Comparison of ENCODE assay signal across 10 cellular contexts in the genomic region with DNA sequence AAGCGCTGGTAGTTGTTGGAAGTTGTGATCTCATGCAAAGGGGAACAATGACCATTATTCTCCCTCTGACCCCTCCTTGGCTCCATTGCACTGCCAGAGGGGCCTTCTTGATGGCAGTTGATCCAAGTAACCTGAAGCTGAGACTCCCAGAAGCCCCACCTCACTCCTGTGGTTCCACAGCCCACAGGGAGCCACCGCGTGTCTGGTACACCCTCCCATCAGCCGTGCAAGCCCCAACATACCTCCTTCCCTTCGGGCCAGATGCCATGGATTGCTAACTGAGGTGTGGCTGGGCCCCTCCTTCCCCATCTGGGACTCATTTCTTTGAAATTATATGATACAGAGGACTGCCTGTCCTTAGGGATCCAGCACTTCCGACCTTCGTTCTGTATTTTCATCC. TPM values are rescaled to one million over a fixed set of nuclear protein-coding genes. Genes with fewer than 3 reads are reported as not detected.
A peak's percentile ranks its signal among the peaks of the same experiment; 100 is the strongest.
DNase-seq lines count a peak whose midpoint lies in the region; ATAC-seq, FAIRE-seq and TF ChIP-seq lines count a peak whose summit lies in the region.
"Had no signal": no experiment of that assay in that cellular context is flagged by ENCODE, and none has a peak within 500 bp of the region (broad histone marks: within the 10 kb centered on the region; RNA-seq: fewer than 3 reads in every experiment).

No MANE protein-coding gene starts in this region.

- H3K4ac ChIP-seq in neuronal stem cell (ENCODE audit: low read length), result no peak overlapping the region

- H3K27ac Mint-ChIP-seq in activated CD4-positive, alpha-beta memory T cell treated with anti-CD3 and anti-CD28 coated beads, Interleukin-2, amount 10 ng/mL, durations not matched to agents 7 days and 5 days, result no peak overlapping the region
- H3K27ac Mint-ChIP-seq: nephron had no signal

- no peak overlapping the region for H3K14ac ChIP-seq in neuronal stem cell (ENCODE audit: low read length)

- TF ChIP-seq CTCF in endothelial cell of umbilical vein (IDR thresholded peaks at IDR 0.05; ENCODE audit: extremely low read depth in 1 of 2, insufficient read depth in 1 of 2, low read depth in 1 of 2, low read length in 2 of 2), result no peak

- dilution Hi-C loops in endothelial cell of umbilical vein (cut with MboI; ENCODE audit: extremely low pct_ligation_motif_present, low sequenced_read_pairs), result no loop called here

- H2AK5ac ChIP-seq in neuronal stem cell (ENCODE audit: low read depth, low read length), result no peak overlapping the region

- no peak overlapping the region for H3K4me3 Mint-ChIP-seq in activated CD4-positive, alpha-beta memory T cell treated with anti-CD3 and anti-CD28 coated beads, Interleukin-2, amount 10 ng/mL, durations not matched to agents 7 days and 5 days
- H3K4me3 Mint-ChIP-seq: nephron had no signal

- no peak for TF ChIP-seq POLR2A in endothelial cell of umbilical vein (IDR thresholded peaks at IDR 0.05; ENCODE audit: low read depth, low read length)

- no peak overlapping the region for H4K91ac ChIP-seq in neuronal stem cell (ENCODE audit: low read depth, low read length, poor library complexity)

- no peaks in the 10 kb centered on the region for H3K27me3 Mint-ChIP-seq in activated CD4-positive, alpha-beta memory T cell treated with anti-CD3 and anti-CD28 coated beads, Interleukin-2, amount 10 ng/mL, durations not matched to agents 7 days and 5 days

- H2BK12ac ChIP-seq in neuronal stem cell (ENCODE audit: low read length), result no peak overlapping the region

- peak overlapping the region; percentile 67 for H2BK5ac ChIP-seq in neuronal stem cell (ENCODE audit: low read length)

- intact Hi-C loops in endothelial cell of umbilical vein (cut with micrococcal nuclease), result no loop called here

- no CpG with 5 or more reads among the region's 7 CpGs for WGBS in neuronal stem cell (ENCODE audit: extremely low coverage in 2 of 2, insufficient read length in 2 of 2, insufficient replicate concordance in 1 of 2), 2 donors

- H3K4me1 Mint-ChIP-seq in activated CD4-positive, alpha-beta memory T cell treated with anti-CD3 and anti-CD28 coated beads, Interleukin-2, amount 10 ng/mL, durations not matched to agents 7 days and 5 days, result peaks cover 38% of the 10 kb centered on the region
- H3K4me1 Mint-ChIP-seq: nephron had no signal

- H3K4me2 ChIP-seq in endothelial cell of umbilical vein (ENCODE audit: insufficient read depth, low read length) (no peak overlapping the region), neuronal stem cell (ENCODE audit: insufficient read depth, low read length, poor library complexity, severe bottlenecking) (no peak overlapping the region)

- H3K9ac ChIP-seq in endothelial cell of umbilical vein (replicated peaks; ENCODE audit: extremely low read depth, insufficient read depth, low read length) (no peak overlapping the region), neuronal stem cell (ENCODE audit: low read depth, low read length, poor library complexity) (no peak overlapping the region)

- no peaks in the 10 kb centered on the region for H4K20me1 ChIP-seq in endothelial cell of umbilical vein (replicated peaks; ENCODE audit: control insufficient read depth, extremely low read depth, insufficient read depth, low read length)

- no peaks in the 10 kb centered on the region for H3K79me1 ChIP-seq in neuronal stem cell (ENCODE audit: low read depth, low read length)

- H2BK15ac ChIP-seq in neuronal stem cell (ENCODE audit: low read length), result no peak overlapping the region

- no peak for FAIRE-seq in endothelial cell of umbilical vein (lab: Jason Lieb, UNC)
- no peak for FAIRE-seq in HTR-8/SVneo (lab: Jason Lieb, UNC)

- H3K18ac ChIP-seq in neuronal stem cell (ENCODE audit: low read length), result no peak overlapping the region

- ATAC-seq in GM18520 (IDR thresholded peaks at IDR 0.05; ENCODE audit: unreplicated experiment), result no peak

- DNase-seq in NCI-H69 (lab: John Stamatoyannopoulos, UW) (peak; percentile 70), endothelial cell of umbilical vein (ENCODE audit: low read depth, low spot score) (no peak), neuronal stem cell (ENCODE audit: low spot score) (no peak), HTR-8/SVneo (ENCODE audit: insufficient read length, low spot score) (no peak), NCI-H1105 treated with DMSO at 0.1 percent for 48 hours (lab: John Stamatoyannopoulos, UW) (no peak)
- DNase-seq in activated CD4-positive, alpha-beta memory T cell treated with anti-CD3 and anti-CD28 coated beads, Interleukin-2, amount 10 ng/mL, durations not matched to agents 7 days and 5 days, result no peak
- DNase-seq: NCI-H446 had no signal

- H2BK120ac ChIP-seq in neuronal stem cell (ENCODE audit: low read depth, low read length), result no peak overlapping the region

- H3K27me3 ChIP-seq in ACC112 (ENCODE audit: insufficient read depth, low read length) (no peaks in the 10 kb centered on the region), endothelial cell of umbilical vein (ENCODE audit: control insufficient read depth in 2 of 2, insufficient read depth in 2 of 2, low read length in 2 of 2) (no peaks in the 10 kb centered on the region), neuronal stem cell (ENCODE audit: control insufficient read depth in 3 of 3, insufficient read depth in 3 of 3, low read depth in 1 of 3, low read length in 3 of 3) (no peaks in the 10 kb centered on the region)

- peak overlapping the region; percentile 72 for H3K27ac ChIP-seq in ACC112 (ENCODE audit: low read depth, low read length)
- peak overlapping the region; percentile 81 for H3K27ac ChIP-seq in endothelial cell of umbilical vein (ENCODE audit: insufficient read depth, low read depth, low read length)
- H3K27ac ChIP-seq in neuronal stem cell (replicated peaks; ENCODE audit: low read length), result no peak overlapping the region

- peaks cover 30% of the 10 kb centered on the region for H3K36me3 Mint-ChIP-seq in activated CD4-positive, alpha-beta memory T cell treated with anti-CD3 and anti-CD28 coated beads, Interleukin-2, amount 10 ng/mL, durations not matched to agents 7 days and 5 days (ENCODE audit: low read depth)

- H3K9me3 ChIP-seq in endothelial cell of umbilical vein (replicated peaks; ENCODE audit: control insufficient read depth, insufficient read depth, low read length) (no peaks in the 10 kb centered on the region), neuronal stem cell (replicated peaks in 1 of 2; ENCODE audit: control insufficient read depth in 2 of 2, insufficient read depth in 1 of 2, low read depth in 1 of 2, low read length in 2 of 2) (no peaks in the 10 kb centered on the region)

- peaks cover 10% of the 10 kb centered on the region; the same call in 1 of the 2 replicates for H3K36me3 ChIP-seq in ACC112 (ENCODE audit: insufficient read depth, low read length)
- H3K36me3 ChIP-seq in endothelial cell of umbilical vein (ENCODE audit: control insufficient read depth in 2 of 2, extremely low read depth in 1 of 2, insufficient read depth in 2 of 2, low read length in 2 of 2), result no peaks in the 10 kb centered on the region
- H3K36me3 ChIP-seq in neuronal stem cell (replicated peaks in 1 of 2; ENCODE audit: control insufficient read depth in 2 of 2, insufficient read depth in 2 of 2, low read length in 2 of 2), result peaks cover 8 to 81% of the 10 kb centered on the region in 2 donors

- no peak overlapping the region for H3K4me3 ChIP-seq in ACC112 (ENCODE audit: low read depth, low read length)
- H3K4me3 ChIP-seq in endothelial cell of umbilical vein (replicated peaks in 1 of 3; ENCODE audit: insufficient read depth in 1 of 3, low read depth in 1 of 3, low read length in 3 of 3), result no peak overlapping the region
- no peak overlapping the region for H3K4me3 ChIP-seq in neuronal stem cell (ENCODE audit: low read length in 2 of 2)

- H3K9me3 Mint-ChIP-seq in activated CD4-positive, alpha-beta memory T cell treated with anti-CD3 and anti-CD28 coated beads, Interleukin-2, amount 10 ng/mL, durations not matched to agents 7 days and 5 days, result no peaks in the 10 kb centered on the region
- H3K9me3 Mint-ChIP-seq: nephron had no signal

- H3K9me1 ChIP-seq in endothelial cell of umbilical vein (replicated peaks; ENCODE audit: control insufficient read depth, extremely low read depth, insufficient read depth, low read length), result no peaks in the 10 kb centered on the region

- H3K4me1 ChIP-seq in ACC112 (ENCODE audit: control insufficient read depth, insufficient read depth, low read length, unreplicated experiment), result peaks cover 72% of the 10 kb centered on the region
- H3K4me1 ChIP-seq in endothelial cell of umbilical vein (ENCODE audit: control insufficient read depth, extremely low read depth, insufficient read depth, low read length), result peaks cover 71% of the 10 kb centered on the region
- peaks cover 0 to 16% of the 10 kb centered on the region in 2 donors for H3K4me1 ChIP-seq in neuronal stem cell (ENCODE audit: control insufficient read depth in 2 of 2, insufficient read depth in 1 of 2, low read depth in 1 of 2, low read length in 2 of 2)

- H3K79me2 ChIP-seq in ACC112 (ENCODE audit: control insufficient read depth, insufficient read depth, low read length, unreplicated experiment), result peaks cover 69% of the 10 kb centered on the region
- peaks cover 73% of the 10 kb centered on the region for H3K79me2 ChIP-seq in endothelial cell of umbilical vein (ENCODE audit: control insufficient read depth, insufficient read depth, low read length)

- CTCF ChIA-PET in endothelial cell of umbilical vein (lab: Charles Lee), result interaction anchor here (1.1 to 19.6 kb wide), 6 partner anchors 10 to 61 kb away, joined by 3 to 653 read pairs (median 4); partner anchors contain the start of gene SMIM5
- CTCF ChIA-PET in activated CD4-positive, alpha-beta memory T cell treated with anti-CD3 and anti-CD28 coated beads, Interleukin-2, amount 10 ng/mL, durations not matched to agents 7 days and 5 days (lab: Charles Lee), result interaction anchor here (1.4 to 1.5 kb wide), 2 partner anchors 52 to 63 kb away, joined by 4 to 5 read pairs; partner anchors contain the start of gene SMIM5

- H3K23ac ChIP-seq in neuronal stem cell (ENCODE audit: low read depth, low read length, poor library complexity), result no peak overlapping the region

- no TSS peak for BruUV-seq in endothelial cell of umbilical vein (replicated peaks; lab: Mats Ljungman, UMichigan)

- H2AFZ ChIP-seq in ACC112 (ENCODE audit: low read length, unreplicated experiment), result no peak overlapping the region
- H2AFZ ChIP-seq in endothelial cell of umbilical vein (ENCODE audit: low read depth, low read length), result no peak overlapping the region
- no peak overlapping the region for H2AFZ ChIP-seq in neuronal stem cell (ENCODE audit: low read length)

- no peak overlapping the region for H4K8ac ChIP-seq in neuronal stem cell (ENCODE audit: low read depth, low read length)

- POLR2A ChIA-PET in endothelial cell of umbilical vein (lab: Charles Lee), result no interaction called here
- POLR2A ChIA-PET in activated CD4-positive, alpha-beta memory T cell treated with anti-CD3 and anti-CD28 coated beads, Interleukin-2, amount 10 ng/mL, durations not matched to agents 7 days and 5 days (lab: Charles Lee), result no interaction called here

RNA-seq across cellular contexts. Expression of gene SAP30BP, which starts 17.8 kb away (rescaled TPM):
- total RNA-seq in endothelial cell of umbilical vein, result 143 and 151 TPM in 2 replicates
- 112 and 116 TPM in 2 replicates for polyA plus RNA-seq in endothelial cell of umbilical vein
- 112 TPM in 2 replicates for polyA plus RNA-seq in endothelial cell of umbilical vein (2011; cell fraction: cytosol; rRNA removed)
- polyA plus RNA-seq in endothelial cell of umbilical vein (2011; cell fraction: nucleus; rRNA removed), result 441 and 460 TPM in 2 replicates
- 103 and 117 TPM in 2 replicates for polyA plus RNA-seq in endothelial cell of umbilical vein (2012)
- 66.8 and 68.3 TPM in 2 replicates for polyA minus RNA-seq in endothelial cell of umbilical vein
- polyA minus RNA-seq in endothelial cell of umbilical vein (2011; cell fraction: cytosol; rRNA and poly(A)+ RNA removed), result 25.8 TPM
- 102 and 114 TPM in 2 replicates for polyA minus RNA-seq in endothelial cell of umbilical vein (2011; cell fraction: nucleus; rRNA and poly(A)+ RNA removed)
- 54.0 TPM for polyA plus RNA-seq in neuronal stem cell (2013, experiment 1 of 2)
- 51.1 TPM for polyA plus RNA-seq in neuronal stem cell (2013, experiment 2 of 2)
- total RNA-seq in activated CD4-positive, alpha-beta memory T cell treated with anti-CD3 and anti-CD28 coated beads, Interleukin-2, amount 10 ng/mL, durations not matched to agents 7 days and 5 days, result 10 to 100 TPM; 87.2 to 89.6 TPM

RNA-seq across cellular contexts. Expression of gene RECQL5, which starts 18.0 kb away (rescaled TPM):
- total RNA-seq in endothelial cell of umbilical vein, result 30.7 and 30.9 TPM in 2 replicates
- 17.3 and 21.3 TPM in 2 replicates for polyA plus RNA-seq in endothelial cell of umbilical vein
- polyA plus RNA-seq in endothelial cell of umbilical vein (2011; cell fraction: cytosol; rRNA removed), result 8.3 and 10.3 TPM in 2 replicates
- 96.3 and 120 TPM in 2 replicates for polyA plus RNA-seq in endothelial cell of umbilical vein (2011; cell fraction: nucleus; rRNA removed)
- polyA plus RNA-seq in endothelial cell of umbilical vein (2012), result 22.3 and 31.6 TPM in 2 replicates
- polyA minus RNA-seq in endothelial cell of umbilical vein, result 26.2 and 31.6 TPM in 2 replicates
- polyA minus RNA-seq in endothelial cell of umbilical vein (2011; cell fraction: cytosol; rRNA and poly(A)+ RNA removed), result 15.5 TPM
- polyA minus RNA-seq in endothelial cell of umbilical vein (2011; cell fraction: nucleus; rRNA and poly(A)+ RNA removed), result 44.2 and 44.9 TPM in 2 replicates
- polyA plus RNA-seq in neuronal stem cell (2013, experiment 1 of 2), result 16.5 TPM
- polyA plus RNA-seq in neuronal stem cell (2013, experiment 2 of 2), result 16.0 TPM
- 10 to 100 TPM; 38.3 TPM for total RNA-seq in activated CD4-positive, alpha-beta memory T cell treated with anti-CD3 and anti-CD28 coated beads, Interleukin-2, amount 10 ng/mL, durations not matched to agents 7 days and 5 days

RNA-seq across cellular contexts. Expression of gene ITGB4, which starts 36.3 kb away (rescaled TPM):
- 4.1 and 4.2 TPM in 2 replicates for total RNA-seq in endothelial cell of umbilical vein
- polyA plus RNA-seq in endothelial cell of umbilical vein, result 6.5 and 6.7 TPM in 2 replicates
- 1.7 and 3.7 TPM in 2 replicates for polyA plus RNA-seq in endothelial cell of umbilical vein (2011; cell fraction: cytosol; rRNA removed)
- 4.0 TPM in 2 replicates for polyA plus RNA-seq in endothelial cell of umbilical vein (2011; cell fraction: nucleus; rRNA removed)
- polyA plus RNA-seq in endothelial cell of umbilical vein (2012), result 1.6 and 9.5 TPM in 2 replicates
- 2.7 and 6.3 TPM in 2 replicates for polyA minus RNA-seq in endothelial cell of umbilical vein
- polyA minus RNA-seq in endothelial cell of umbilical vein (2011; cell fraction: cytosol; rRNA and poly(A)+ RNA removed), result 22.3 TPM
- polyA minus RNA-seq in endothelial cell of umbilical vein (2011; cell fraction: nucleus; rRNA and poly(A)+ RNA removed), result 3.8 and 4.4 TPM in 2 replicates
- polyA plus RNA-seq in neuronal stem cell (2013, experiment 1 of 2), result 1.5 TPM
- 2.0 TPM for polyA plus RNA-seq in neuronal stem cell (2013, experiment 2 of 2)
- under 1 TPM; 0.43 to 0.68 TPM for total RNA-seq in activated CD4-positive, alpha-beta memory T cell treated with anti-CD3 and anti-CD28 coated beads, Interleukin-2, amount 10 ng/mL, durations not matched to agents 7 days and 5 days

RNA-seq across cellular contexts. Expression of gene SMIM5, which starts 51.7 kb away (rescaled TPM):
- not detected in 2 replicates for total RNA-seq in endothelial cell of umbilical vein
- polyA plus RNA-seq in endothelial cell of umbilical vein, result not detected in 2 replicates
- polyA plus RNA-seq in endothelial cell of umbilical vein (2011; cell fraction: cytosol; rRNA removed), result not detected in 2 replicates
- polyA plus RNA-seq in endothelial cell of umbilical vein (2011; cell fraction: nucleus; rRNA removed), result 0.24 and 0.31 TPM in 2 replicates
- 0.20 and 0.33 TPM in 2 replicates for polyA plus RNA-seq in endothelial cell of umbilical vein (2012)
- not detected in 2 replicates for polyA minus RNA-seq in endothelial cell of umbilical vein
- not detected for polyA minus RNA-seq in endothelial cell of umbilical vein (2011; cell fraction: cytosol; rRNA and poly(A)+ RNA removed)
- not detected in 2 replicates for polyA minus RNA-seq in endothelial cell of umbilical vein (2011; cell fraction: nucleus; rRNA and poly(A)+ RNA removed)
- polyA plus RNA-seq in neuronal stem cell (2013, experiment 1 of 2), result not detected
- polyA plus RNA-seq in neuronal stem cell (2013, experiment 2 of 2), result not detected
- total RNA-seq in activated CD4-positive, alpha-beta memory T cell treated with anti-CD3 and anti-CD28 coated beads, Interleukin-2, amount 10 ng/mL, durations not matched to agents 7 days and 5 days, result not detected
